Comparison of ENCODE assay signal across 17 cellular contexts in the genomic region with DNA sequence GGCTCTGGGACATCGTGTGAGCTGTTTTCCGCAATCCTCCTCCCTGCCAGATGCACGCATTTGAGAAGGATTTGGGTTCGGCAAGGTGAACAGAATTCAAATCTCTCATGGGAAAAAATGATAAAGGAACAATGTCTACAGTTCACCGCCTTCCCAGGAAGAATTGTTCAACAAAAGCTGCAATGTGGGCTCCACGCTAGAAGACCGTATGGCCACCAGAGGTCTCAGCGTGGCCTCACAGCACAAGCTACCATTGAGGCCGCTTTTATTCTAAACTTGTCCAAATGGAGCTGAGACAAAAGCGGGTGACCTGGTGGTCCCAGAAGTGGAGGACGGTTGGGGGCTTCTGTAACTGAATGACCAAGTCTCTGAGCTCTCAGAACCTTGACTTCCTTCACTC.
A peak's percentile ranks its signal among the peaks of the same experiment; 100 is the strongest.
DNase-seq lines count a peak whose midpoint lies in the region; TF ChIP-seq lines count a peak whose summit lies in the region.
"Had no signal": no experiment of that assay in that cellular context is flagged by ENCODE, and none has a peak within 500 bp of the region (broad histone marks: within the 10 kb centered on the region; RNA-seq: fewer than 3 reads in every experiment).

No MANE protein-coding gene starts in this region.

- peak; percentile 23 for TF ChIP-seq CTCF in choroid plexus epithelial cell (conservative IDR thresholded peaks at IDR 0.05; ENCODE audit: low read depth, low read length)
- TF ChIP-seq CTCF in osteocyte (IDR thresholded peaks at IDR 0.05): no peak
- no peak for TF ChIP-seq CTCF in coronary artery (IDR thresholded peaks at IDR 0.05)

- H3K36me3 Mint-ChIP-seq in osteocyte (ENCODE audit: unreplicated experiment): peaks cover 3% of the 10 kb centered on the region
- H3K36me3 Mint-ChIP-seq: activated naive CD4-positive, alpha-beta T cell treated with anti-CD3 and anti-CD28 coated beads, Interleukin-2, amount 50 U/mL, for 72 hours; naive B cell had no signal

- H3K4me3 Mint-ChIP-seq in osteocyte (ENCODE audit: unreplicated experiment): no peak overlapping the region
- H3K4me3 Mint-ChIP-seq: activated T-helper 1 cell treated with anti-CD3 and anti-CD28 coated beads, Interleukin-12 subunit alpha, Interleukin-12 subunit beta, Interleukin-2, Interleukin-4 antibody, amounts not matched to agents 30 ng/mL and 10 ng/mL and 1 ng/mL, durations not matched to agents 14 hours and 24 hours and 36 hours; effector memory CD8-positive, alpha-beta T cell; naive B cell had no signal

- TF ChIP-seq EP300 in Ishikawa (IDR thresholded peaks at IDR 0.05; ENCODE audit: borderline replicate concordance): no peak

- no peak overlapping the region for H3K27ac Mint-ChIP-seq in osteocyte (ENCODE audit: unreplicated experiment)
- H3K27ac Mint-ChIP-seq: activated naive CD4-positive, alpha-beta T cell treated with anti-CD3 and anti-CD28 coated beads, Interleukin-2, amount 50 U/mL, for 72 hours; activated T-helper 1 cell treated with anti-CD3 and anti-CD28 coated beads, Interleukin-12 subunit alpha, Interleukin-12 subunit beta, Interleukin-2, Interleukin-4 antibody, amounts not matched to agents 30 ng/mL and 10 ng/mL and 1 ng/mL, durations not matched to agents 14 hours and 24 hours and 36 hours; effector memory CD8-positive, alpha-beta T cell; naive B cell had no signal

- TF ChIP-seq RAD21 in Ishikawa (IDR thresholded peaks at IDR 0.05; ENCODE audit: low read depth): peak; percentile 31

- peak; percentile 18 for DNase-seq in ELR (ENCODE audit: low read depth)
- no peak for DNase-seq in choroid plexus epithelial cell (ENCODE audit: low read depth)
- peak; percentile 48 for DNase-seq in osteocyte (ENCODE audit: extremely low spot score, unreplicated experiment)
- DNase-seq in NCI-H82 (lab: John Stamatoyannopoulos, UW): no peak
- DNase-seq in coronary artery (ENCODE audit: low spot score): no peak
- no peak for DNase-seq in RPMI8226
- DNase-seq: effector memory CD8-positive, alpha-beta T cell; left cardiac atrium; mesenchymal stem cell; naive B cell; NCI-H2107; NCI-H510A; stimulated activated naive CD8-positive, alpha-beta T cell treated with anti-CD3 and anti-CD28 coated beads, Interleukin-15, Interleukin-2, amounts not matched to agents 100 U/mL and 50 U/mL, for 24 hours; thyroid gland had no signal

- peaks cover 9% of the 10 kb centered on the region for H3K9me3 Mint-ChIP-seq in osteocyte (ENCODE audit: unreplicated experiment)

- no peaks in the 10 kb centered on the region for H3K4me1 Mint-ChIP-seq in osteocyte (ENCODE audit: unreplicated experiment)
- H3K4me1 Mint-ChIP-seq: naive B cell had no signal

- no peak overlapping the region for H3K4me3 ChIP-seq in choroid plexus epithelial cell (ENCODE audit: low read depth, low read length)
- no peak overlapping the region for H3K4me3 ChIP-seq in coronary artery
- H3K4me3 ChIP-seq: thyroid gland had no signal

- no peak overlapping the region for H3K27ac ChIP-seq in coronary artery
- H3K27ac ChIP-seq: thyroid gland had no signal

- peaks cover 2% of the 10 kb centered on the region for H3K27me3 Mint-ChIP-seq in osteocyte (ENCODE audit: unreplicated experiment)
- H3K27me3 Mint-ChIP-seq: naive B cell had no signal

TF ChIP-seq in Ishikawa, 13 proteins besides CTCF, POLR2A, EP300 and RAD21:
- TF ChIP-seq CREB1 (IDR thresholded peaks at IDR 0.05; ENCODE audit: low read depth) (no peak), MAX (IDR thresholded peaks at IDR 0.05) (no peak), FOXM1 (IDR thresholded peaks at IDR 0.05; ENCODE audit: borderline replicate concordance, low read depth) (no peak), ZBTB7A (IDR thresholded peaks at IDR 0.05; ENCODE audit: low read depth) (no peak), TEAD4 (IDR thresholded peaks at IDR 0.05) (no peak), USF1 (IDR thresholded peaks at IDR 0.05) (no peak), TAF1 (IDR thresholded peaks at IDR 0.05; ENCODE audit: low read depth) (no peak), NFIC (IDR thresholded peaks at IDR 0.05) (no peak), TCF12 (IDR thresholded peaks at IDR 0.05; ENCODE audit: low read depth) (no peak), EGR1 (IDR thresholded peaks at IDR 0.05) (no peak), CEBPB (IDR thresholded peaks at IDR 0.05) (no peak), YY1 (IDR thresholded peaks at IDR 0.05; ENCODE audit: low read depth) (no peak)
- TF ChIP-seq, protein P1, sequence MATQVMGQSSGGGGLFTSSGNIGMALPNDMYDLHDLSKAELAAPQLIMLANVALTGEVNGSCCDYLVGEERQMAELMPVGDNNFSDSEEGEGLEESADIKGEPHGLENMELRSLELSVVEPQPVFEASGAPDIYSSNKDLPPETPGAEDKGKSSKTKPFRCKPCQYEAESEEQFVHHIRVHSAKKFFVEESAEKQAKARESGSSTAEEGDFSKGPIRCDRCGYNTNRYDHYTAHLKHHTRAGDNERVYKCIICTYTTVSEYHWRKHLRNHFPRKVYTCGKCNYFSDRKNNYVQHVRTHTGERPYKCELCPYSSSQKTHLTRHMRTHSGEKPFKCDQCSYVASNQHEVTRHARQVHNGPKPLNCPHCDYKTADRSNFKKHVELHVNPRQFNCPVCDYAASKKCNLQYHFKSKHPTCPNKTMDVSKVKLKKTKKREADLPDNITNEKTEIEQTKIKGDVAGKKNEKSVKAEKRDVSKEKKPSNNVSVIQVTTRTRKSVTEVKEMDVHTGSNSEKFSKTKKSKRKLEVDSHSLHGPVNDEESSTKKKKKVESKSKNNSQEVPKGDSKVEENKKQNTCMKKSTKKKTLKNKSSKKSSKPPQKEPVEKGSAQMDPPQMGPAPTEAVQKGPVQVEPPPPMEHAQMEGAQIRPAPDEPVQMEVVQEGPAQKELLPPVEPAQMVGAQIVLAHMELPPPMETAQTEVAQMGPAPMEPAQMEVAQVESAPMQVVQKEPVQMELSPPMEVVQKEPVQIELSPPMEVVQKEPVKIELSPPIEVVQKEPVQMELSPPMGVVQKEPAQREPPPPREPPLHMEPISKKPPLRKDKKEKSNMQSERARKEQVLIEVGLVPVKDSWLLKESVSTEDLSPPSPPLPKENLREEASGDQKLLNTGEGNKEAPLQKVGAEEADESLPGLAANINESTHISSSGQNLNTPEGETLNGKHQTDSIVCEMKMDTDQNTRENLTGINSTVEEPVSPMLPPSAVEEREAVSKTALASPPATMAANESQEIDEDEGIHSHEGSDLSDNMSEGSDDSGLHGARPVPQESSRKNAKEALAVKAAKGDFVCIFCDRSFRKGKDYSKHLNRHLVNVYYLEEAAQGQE (IDR thresholded peaks at IDR 0.05; ENCODE audit: low read depth): no peak
TF ChIP-seq in Ishikawa: peak in this region for 0.

Comparison
In these comparisons a context has a peak if more than half of its experiments do, and no peak if none do; other contexts are left out.
1. DNase-seq: peak in ELR (single experiment) and osteocyte (single experiment); none in choroid plexus epithelial cell (single experiment), NCI-H82 (single experiment), coronary artery (single experiment) and RPMI8226 (single experiment).